9 cellular contexts compared by ENCODE assay signal in the genomic region with DNA sequence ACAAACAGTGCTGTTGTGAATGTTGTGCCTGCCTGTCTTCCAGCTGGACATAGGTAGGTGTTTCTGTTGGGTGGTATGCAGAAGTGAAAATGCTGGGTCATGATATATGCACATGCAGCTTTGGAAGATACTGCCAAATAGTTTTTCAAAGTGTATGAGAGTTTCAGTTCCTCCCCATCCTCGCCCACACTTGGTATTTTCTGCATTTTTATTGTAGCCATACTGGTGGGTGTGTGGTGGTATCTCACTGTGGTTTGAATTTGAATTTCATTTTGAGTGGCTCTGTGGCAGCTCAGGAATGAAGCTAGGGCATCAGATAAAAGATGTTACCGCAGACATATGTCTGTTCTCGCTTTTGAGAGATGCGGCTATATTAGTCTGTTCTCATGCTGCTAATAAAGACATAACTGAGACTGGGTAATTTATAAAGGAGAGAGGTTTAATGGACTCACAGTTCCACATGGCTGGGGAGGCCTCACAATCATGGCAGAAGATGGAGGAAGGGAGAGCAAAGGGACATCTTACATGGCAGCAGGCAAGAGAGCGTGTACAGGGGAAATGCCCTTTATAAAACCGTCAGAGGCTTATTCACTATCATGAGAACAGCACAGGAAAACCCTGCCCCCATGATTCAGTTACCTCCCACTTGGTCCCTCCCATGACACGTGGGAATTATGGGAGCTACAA.
DNase-seq lines count a peak whose midpoint lies in the region; ATAC-seq and TF ChIP-seq lines count a peak whose summit lies in the region.
"Had no signal": no experiment of that assay in that cellular context is flagged by ENCODE, and none has a peak within 500 bp of the region (broad histone marks: within the 10 kb centered on the region; RNA-seq: fewer than 3 reads in every experiment).

No MANE protein-coding gene starts in this region.

- H3K27me3 Mint-ChIP-seq in IgD-negative memory B cell (peaks cover 6% of the 10 kb centered on the region), naive B cell (peaks cover 6 to 20% (median 15%) of the 10 kb centered on the region in 3 donors)

- peaks cover 12 to 13% of the 10 kb centered on the region in 2 donors for H3K4me1 ChIP-seq in gastrocnemius medialis

- no peak for TF ChIP-seq POLR2A in gastrocnemius medialis (IDR thresholded peaks at IDR 0.05)

- H3K27ac ChIP-seq in gastrocnemius medialis, result no peak overlapping the region

- in situ Hi-C loops in gastrocnemius medialis (cut with MboI; ENCODE audit: low sequenced_read_pairs in 4 of 4), result loop anchor here in 1 of 4 donors (10.0 kb wide), 1 partner anchor 183 kb away; no protein-coding TSS in a partner anchor

- H3K27ac Mint-ChIP-seq in IgD-negative memory B cell (peak overlapping the region; percentile 1 to 17 (median 15)), naive B cell (peak overlapping the region in 3 of 6 donors; percentile 13 to 81 (median 65))

- DNase-seq in activated CD4-positive, alpha-beta T cell treated with anti-CD3 and anti-CD28 coated beads for 48 hours, result peak; percentile 33
- DNase-seq in activated CD4-positive, alpha-beta T cell treated with anti-CD3 and anti-CD28 coated beads, Interleukin-2, amount 50 U/mL, for 1 hour, result no peak
- DNase-seq in naive B cell (peak; percentile 32), gastrocnemius medialis (no peak), NCI-H187 (lab: John Stamatoyannopoulos, UW) (no peak), NCI-H2227 treated with DMSO at 0.1 percent for 48 hours (lab: John Stamatoyannopoulos, UW) (no peak)
- DNase-seq: cortex of kidney had no signal

- no peak overlapping the region for H3K4me3 ChIP-seq in gastrocnemius medialis

- no peaks in the 10 kb centered on the region for H3K9me3 ChIP-seq in gastrocnemius medialis

- H3K9me3 Mint-ChIP-seq in IgD-negative memory B cell, result peaks cover 3 to 4% (median 3%) of the 10 kb centered on the region in 3 donors
- H3K9me3 Mint-ChIP-seq in naive B cell, result peaks cover 4 to 12% (median 6%) of the 10 kb centered on the region in 7 donors

- intact Hi-C loops in gastrocnemius medialis (cut with DNase I; ENCODE audit: low total_unique reads), result no loop called here

- no peaks in the 10 kb centered on the region for H3K27me3 ChIP-seq in gastrocnemius medialis

- no peak for TF ChIP-seq CTCF in gastrocnemius medialis (IDR thresholded peaks at IDR 0.05 in 4 of 5, conservative IDR thresholded peaks at IDR 0.05 in 1 of 5)

- H3K4me1 Mint-ChIP-seq in IgD-negative memory B cell, result peaks cover 26 to 38% (median 31%) of the 10 kb centered on the region in 3 donors
- H3K4me1 Mint-ChIP-seq in naive B cell, result peaks cover 27 to 40% (median 30%) of the 10 kb centered on the region in 3 donors

- no peaks in the 10 kb centered on the region for H3K36me3 ChIP-seq in gastrocnemius medialis

- peak overlapping the region in 3 of 4 donors; percentile 6 to 78 (median 7) for H3K4me3 Mint-ChIP-seq in IgD-negative memory B cell
- H3K4me3 Mint-ChIP-seq in naive B cell, result no peak overlapping the region

- ATAC-seq in GM21737 (IDR thresholded peaks at IDR 0.05; ENCODE audit: unreplicated experiment), result peak; percentile 49
- ATAC-seq in naive B cell (ENCODE audit: low read depth in 2 of 2), result peak; percentile 68 to 75
- ATAC-seq in gastrocnemius medialis, result no peak

- H3K36me3 Mint-ChIP-seq in IgD-negative memory B cell (peaks cover 3% of the 10 kb centered on the region), naive B cell (peaks cover 4 to 13% of the 10 kb centered on the region in 2 donors)

Comparison
In these comparisons a context has a peak if more than half of its experiments do, and no peak if none do; other contexts are left out.
1. DNase-seq: peak in activated CD4-positive, alpha-beta T cell treated with anti-CD3 and anti-CD28 coated beads for 48 hours (single experiment) and naive B cell (single experiment); none in activated CD4-positive, alpha-beta T cell treated with anti-CD3 and anti-CD28 coated beads, Interleukin-2, amount 50 U/mL, for 1 hour (single experiment), gastrocnemius medialis (0 of 2), NCI-H187 (0 of 2) and NCI-H2227 treated with DMSO at 0.1 percent for 48 hours (single experiment).
2. ATAC-seq: peak in GM21737 (single experiment) and naive B cell (2 of 2); none in gastrocnemius medialis (0 of 2).
3. H3K4me3 Mint-ChIP-seq: peak in IgD-negative memory B cell (3 of 4); none in naive B cell (0 of 8).